24 cellular contexts compared by ENCODE assay signal in genomic region chr3:188452158-188452772, GRCh38.
"Had no signal": no experiment of that assay in that cellular context is flagged by ENCODE, and none has a peak within 500 bp of the region (broad histone marks: within the 10 kb centered on the region; RNA-seq: fewer than 3 reads in every experiment).

No MANE protein-coding gene starts in this region.

- H3K27me3 ChIP-seq: esophagus squamous epithelium, gastrocnemius medialis, heart left ventricle, neutrophil, ovary, testis had no signal

- H3K9me3 ChIP-seq: esophagus squamous epithelium, gastrocnemius medialis, heart left ventricle, neutrophil, ovary, testis had no signal

- H3K27me3 Mint-ChIP-seq: activated T-cell treated with anti-CD3 and anti-CD28 coated beads, Interleukin-2, amount 50 U/mL, for 24 hours; activated T-helper 17 cell treated with anti-CD3 and anti-CD28 coated beads, Interleukin-2, amount 50 U/mL, for 72 hours; brain; effector memory CD8-positive, alpha-beta T cell; natural killer cell treated with Interleukin-12 subunit alpha and Interleukin-12 subunit beta and Interleukin-15 and Interleukin-18, amount 100 ng/mL, for 72 hours; type B pancreatic cell had no signal

- H3K9me3 Mint-ChIP-seq: activated naive CD4-positive, alpha-beta T cell treated with anti-CD3 and anti-CD28 coated beads, Interleukin-2, amount 50 U/mL, for 72 hours; activated T-cell treated with anti-CD3 and anti-CD28 coated beads, Interleukin-2, amount 50 U/mL, for 24 hours; activated T-helper 17 cell treated with anti-CD3 and anti-CD28 coated beads, Interleukin-2, amount 50 U/mL, for 72 hours; brain; effector memory CD8-positive, alpha-beta T cell; natural killer cell treated with Interleukin-12 subunit alpha and Interleukin-12 subunit beta and Interleukin-15 and Interleukin-18, amount 100 ng/mL, for 72 hours; type B pancreatic cell had no signal

- ATAC-seq: activated naive CD4-positive, alpha-beta T cell treated with anti-CD3 and anti-CD28 coated beads, Interleukin-2, amount 50 U/mL, for 72 hours; activated T-helper 17 cell treated with anti-CD3 and anti-CD28 coated beads, Interleukin-2, amount 50 U/mL, for 72 hours; effector memory CD8-positive, alpha-beta T cell; gastrocnemius medialis; left lobe of liver; natural killer cell treated with Interleukin-12 subunit alpha and Interleukin-12 subunit beta and Interleukin-15 and Interleukin-18, amount 100 ng/mL, for 72 hours; sciatic nerve had no signal

- H3K27ac Mint-ChIP-seq: activated T-cell treated with anti-CD3 and anti-CD28 coated beads, Interleukin-2, amount 50 U/mL, for 24 hours; activated T-helper 17 cell treated with anti-CD3 and anti-CD28 coated beads, Interleukin-2, amount 50 U/mL, for 72 hours; brain; effector memory CD8-positive, alpha-beta T cell; type B pancreatic cell had no signal

- H3K27ac ChIP-seq: esophagus squamous epithelium, gastrocnemius medialis, neutrophil, ovary, testis had no signal

- H3K4me1 Mint-ChIP-seq: brain had no signal

- DNase-seq: activated CD8-positive, alpha-beta memory T cell treated with anti-CD3 and anti-CD28 coated beads for 24 hours; activated CD8-positive, alpha-beta memory T cell treated with anti-CD3 and anti-CD28 coated beads, Interleukin-2, amount 50 U/mL, for 4 hours; activated T-cell treated with anti-CD3 and anti-CD28 coated beads, Interleukin-2, amount 50 U/mL, for 24 hours; aorta; caudate nucleus; effector memory CD8-positive, alpha-beta T cell; esophagus squamous epithelium; gastrocnemius medialis; heart left ventricle; midbrain; ovary; small intestine; stimulated activated CD4-positive, alpha-beta T cell treated with anti-CD3 and anti-CD28 coated beads, Interleukin-2, amount 100 ng/mL, for 24 hours; stimulated activated naive CD4-positive, alpha-beta T cell; T-helper 9 cell; testis had no signal

- H3K4me3 Mint-ChIP-seq: activated T-cell treated with anti-CD3 and anti-CD28 coated beads, Interleukin-2, amount 50 U/mL, for 24 hours; activated T-helper 17 cell treated with anti-CD3 and anti-CD28 coated beads, Interleukin-2, amount 50 U/mL, for 72 hours; brain; effector memory CD8-positive, alpha-beta T cell; natural killer cell treated with Interleukin-12 subunit alpha and Interleukin-12 subunit beta and Interleukin-15 and Interleukin-18, amount 100 ng/mL, for 72 hours; type B pancreatic cell had no signal

- H3K4me3 ChIP-seq: esophagus squamous epithelium, gastrocnemius medialis, heart left ventricle, ovary, testis had no signal

- H3K4me1 ChIP-seq: esophagus squamous epithelium, testis had no signal

- H3K36me3 ChIP-seq: esophagus squamous epithelium, gastrocnemius medialis, heart left ventricle, neutrophil, ovary had no signal
